ENCODE assay signal across 8 cellular contexts in the genomic region with DNA sequence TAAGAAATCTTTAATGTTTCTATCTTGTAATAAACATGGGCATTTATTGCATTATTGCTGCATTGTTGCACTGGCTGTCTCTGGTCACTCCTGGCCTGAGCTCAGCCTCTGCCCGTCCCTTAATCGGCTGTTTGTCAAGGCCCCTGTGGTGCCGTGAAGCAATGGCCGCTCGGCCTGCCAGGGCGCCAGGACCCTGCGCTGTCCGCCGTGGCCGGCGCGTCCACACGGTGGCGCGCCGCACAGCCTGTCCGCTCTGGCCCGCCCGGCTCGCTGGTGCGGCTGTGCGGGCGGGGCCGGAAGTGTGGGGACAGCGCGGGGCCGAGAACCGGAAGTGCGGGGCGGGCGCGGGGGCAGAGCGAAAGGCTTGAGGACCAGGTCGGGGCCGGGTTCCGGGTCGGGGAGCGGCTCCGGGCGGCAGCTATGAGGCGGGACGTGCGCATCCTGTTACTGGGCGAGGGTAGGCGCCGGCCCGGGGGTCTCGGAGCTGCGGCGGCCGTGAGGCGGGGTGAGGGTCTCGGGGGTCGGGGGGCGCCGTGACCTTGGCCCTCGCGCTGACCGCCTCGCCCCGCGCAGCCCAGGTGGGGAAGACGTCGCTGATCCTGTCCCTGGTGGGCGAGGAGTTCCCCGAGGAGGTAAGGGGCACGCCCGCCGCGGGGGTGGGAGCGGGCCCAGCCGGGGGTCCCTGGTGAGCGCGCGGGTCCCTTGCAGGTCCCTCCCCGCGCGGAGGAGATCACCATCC. TPM values are rescaled to one million over a fixed set of nuclear protein-coding genes. Genes with fewer than 3 reads are reported as not detected.
A peak's percentile ranks its signal among the peaks of the same experiment; 100 is the strongest.
DNase-seq lines count a peak whose midpoint lies in the region; ATAC-seq, FAIRE-seq and TF ChIP-seq lines count a peak whose summit lies in the region.

Gene RHOT2 (plus strand): TSS at position 353 of the 739 bp plus-strand sequence. CDS start 68 bp downstream, at position 421.

- H3K9me3 ChIP-seq in A549: no peaks in the 10 kb centered on the region
- no peaks in the 10 kb centered on the region for H3K9me3 ChIP-seq in WERI-Rb-1 (ENCODE audit: severe bottlenecking)
- H3K9me3 ChIP-seq in breast epithelium: no peaks in the 10 kb centered on the region
- no peaks in the 10 kb centered on the region for H3K9me3 ChIP-seq in small intestine (ENCODE audit: control insufficient read depth, low read depth)

- peaks cover 57% of the 10 kb centered on the region for H3K36me3 ChIP-seq in WERI-Rb-1
- peaks cover 10% of the 10 kb centered on the region for H3K36me3 ChIP-seq in breast epithelium
- peaks cover 15 to 19% of the 10 kb centered on the region in 2 donors for H3K36me3 ChIP-seq in small intestine (ENCODE audit: control insufficient read depth in 2 of 2, insufficient read depth in 2 of 2, low read length in 2 of 2)

- intact Hi-C loops in breast epithelium (cut with DNase I; ENCODE audit: low total_unique reads): loop anchor here (1.0 kb wide), 1 partner anchor 22 kb away; the partner anchor contains the start of gene WDR24

- CTCF ChIA-PET in A549 (lab: Yijun Ruan, JAX): interaction anchor here (0.6 to 13.5 kb wide), 22 partner anchors 8 to 943 kb away, joined by 3 to 105 read pairs (median 5); partner anchors contain the start of genes METTL26, RHBDL1, STUB1 and WDR24

- TF ChIP-seq EP300 in A549 (IDR thresholded peaks at IDR 0.05): no peak

- DNase-seq in A549 (ENCODE audit: low read depth in 1 of 2, low spot score in 1 of 2): peak; percentile 63 to 93
- DNase-seq in NCI-H2196 treated with DMSO at 0.1 percent for 48 hours (lab: John Stamatoyannopoulos, UW; ENCODE audit: unreplicated experiment): peak; percentile 81
- peak; percentile 94 for DNase-seq in WERI-Rb-1
- DNase-seq in breast epithelium (ENCODE audit: low spot score in 2 of 2): peak; percentile 91 to 93
- DNase-seq in iPS-NIHi11 (ENCODE audit: low spot score): peak; percentile 92
- peak; percentile 92 for DNase-seq in small intestine

- H3K27me3 ChIP-seq in WERI-Rb-1 (ENCODE audit: insufficient read depth, low read depth, severe bottlenecking): no peaks in the 10 kb centered on the region
- no peaks in the 10 kb centered on the region for H3K27me3 ChIP-seq in breast epithelium
- H3K27me3 ChIP-seq in small intestine (ENCODE audit: control insufficient read depth in 2 of 2, insufficient read depth in 2 of 2, low read length in 2 of 2): no peaks in the 10 kb centered on the region

- peak within 1 kb of the TSS; percentile 97 for H3K4me2 ChIP-seq in A549

- POLR2A ChIA-PET in A549 (lab: Yijun Ruan, JAX): no interaction called here

- peaks cover 11% of the 10 kb centered on the region for H3K4me1 ChIP-seq in A549
- peaks cover 0 to 5% of the 10 kb centered on the region in 2 donors for H3K4me1 ChIP-seq in breast epithelium
- H3K4me1 ChIP-seq in small intestine (ENCODE audit: control insufficient read depth in 2 of 2, insufficient read depth in 1 of 2, low read depth in 1 of 2, low read length in 1 of 2): no peaks in the 10 kb centered on the region

- TF ChIP-seq RAD21 in A549 (conservative IDR thresholded peaks at IDR 0.05 in 1 of 2, IDR thresholded peaks at IDR 0.05 in 1 of 2): peak in 1 of 2 experiments; percentile 51; a peak in 4 of 5 replicates

- peak within 1 kb of the TSS; percentile 98 for H3K4me3 ChIP-seq in A549
- H3K4me3 ChIP-seq in WERI-Rb-1 (ENCODE audit: low read depth, low read length): peak within 1 kb of the TSS; percentile 84
- H3K4me3 ChIP-seq in breast epithelium: peak within 1 kb of the TSS; percentile 90 to 97 (median 93)
- peak within 1 kb of the TSS; percentile 94 to 95 for H3K4me3 ChIP-seq in small intestine (ENCODE audit: low read depth in 1 of 2, low read length in 2 of 2)

- 4% methylated on average over 14 of the region's 78 CpGs for WGBS in A549 (ENCODE audit: missing lambda C conversion rate)
- WGBS in small intestine, 3 donors: 0 to 1% (median 0%) methylated on average over 53 to 78 of the region's 78 CpGs

- TF ChIP-seq POLR2A in A549 (IDR thresholded peaks at IDR 0.05; ENCODE audit: low read length) (peak; percentile 73), breast epithelium (IDR thresholded peaks at IDR 0.05) (peak; percentile 57)

- H3K27ac ChIP-seq in A549: peak within 1 kb of the TSS; percentile 90 to 93
- peak within 1 kb of the TSS; percentile 88 for H3K27ac ChIP-seq in WERI-Rb-1
- peak within 1 kb of the TSS; percentile 87 for H3K27ac ChIP-seq in breast epithelium
- H3K27ac ChIP-seq in small intestine (ENCODE audit: low read depth in 1 of 2, low read length in 1 of 2): peak within 1 kb of the TSS; percentile 61 to 71

- no peak for FAIRE-seq in A549 (lab: Jason Lieb, UNC)
- no peak for FAIRE-seq in small intestine (lab: Jason Lieb, UNC)

- ATAC-seq in A549: peak; percentile 81 to 94
- ATAC-seq in GM18861 (IDR thresholded peaks at IDR 0.05; ENCODE audit: unreplicated experiment): peak; percentile 67
- ATAC-seq in HG03108 (IDR thresholded peaks at IDR 0.05; ENCODE audit: unreplicated experiment): peak; percentile 76

- TF ChIP-seq CTCF in A549 (IDR thresholded peaks at IDR 0.05) (peak; percentile 86), WERI-Rb-1 (IDR thresholded peaks at IDR 0.05; ENCODE audit: low read depth, low read length) (peak; percentile 86), breast epithelium (IDR thresholded peaks at IDR 0.05) (peak; percentile 57 to 93 (median 58))

TF ChIP-seq in A549, 52 proteins besides CTCF, POLR2A, EP300 and RAD21 (continues in another document):
- TF ChIP-seq FOSB (CRISPR knock-in tag; IDR thresholded peaks at IDR 0.05): no peak
- peak; percentile 73; the same call in 1 of the 2 replicates for TF ChIP-seq PHF8 (IDR thresholded peaks at IDR 0.05; ENCODE audit: borderline replicate concordance, low read depth)
- TF ChIP-seq PBX3 (IDR thresholded peaks at IDR 0.05): peak; percentile 42; the same call in 1 of the 2 replicates
- no peak for TF ChIP-seq HDAC2 (IDR thresholded peaks at IDR 0.05)
- TF ChIP-seq ZSCAN20 (CRISPR knock-in tag; IDR thresholded peaks at IDR 0.05): no peak
- no peak for TF ChIP-seq CHD4 (IDR thresholded peaks at IDR 0.05; ENCODE audit: borderline replicate concordance)
- TF ChIP-seq HOXB5 (CRISPR knock-in tag; IDR thresholded peaks at IDR 0.05): no peak
- TF ChIP-seq CHD2 (IDR thresholded peaks at IDR 0.05; ENCODE audit: low read length, partially characterized antibody): no peak
- peak; percentile 57 to 93 for TF ChIP-seq JUN (IDR thresholded peaks at IDR 0.05)
- no peak for TF ChIP-seq TP53 (CRISPR knock-in tag; IDR thresholded peaks at IDR 0.05)
- TF ChIP-seq GATA3 (IDR thresholded peaks at IDR 0.05; ENCODE audit: borderline replicate concordance): no peak
- no peak for TF ChIP-seq CEBPB (IDR thresholded peaks at IDR 0.05)
- TF ChIP-seq E2F6 (IDR thresholded peaks at IDR 0.05; ENCODE audit: borderline replicate concordance, low read depth): peak; percentile 83
- peak; percentile 58 for TF ChIP-seq MYC (IDR thresholded peaks at IDR 0.05; ENCODE audit: borderline replicate concordance, low read length)
- TF ChIP-seq JUNB (IDR thresholded peaks at IDR 0.05): no peak
- no peak for TF ChIP-seq EHF (CRISPR knock-in tag; IDR thresholded peaks at IDR 0.05)
- no peak for TF ChIP-seq ZFP36 (IDR thresholded peaks at IDR 0.05; ENCODE audit: borderline replicate concordance, partially characterized antibody)
- TF ChIP-seq MAZ (IDR thresholded peaks at IDR 0.05; ENCODE audit: borderline replicate concordance, low read depth, low read length): peak; percentile 98
- TF ChIP-seq TFCP2L1 (CRISPR knock-in tag; IDR thresholded peaks at IDR 0.05): no peak
- TF ChIP-seq KDM5A (IDR thresholded peaks at IDR 0.05): no peak; the same call in 1 of the 2 replicates
- no peak for TF ChIP-seq ZC3H11A (IDR thresholded peaks at IDR 0.05)
- TF ChIP-seq, protein P1, sequence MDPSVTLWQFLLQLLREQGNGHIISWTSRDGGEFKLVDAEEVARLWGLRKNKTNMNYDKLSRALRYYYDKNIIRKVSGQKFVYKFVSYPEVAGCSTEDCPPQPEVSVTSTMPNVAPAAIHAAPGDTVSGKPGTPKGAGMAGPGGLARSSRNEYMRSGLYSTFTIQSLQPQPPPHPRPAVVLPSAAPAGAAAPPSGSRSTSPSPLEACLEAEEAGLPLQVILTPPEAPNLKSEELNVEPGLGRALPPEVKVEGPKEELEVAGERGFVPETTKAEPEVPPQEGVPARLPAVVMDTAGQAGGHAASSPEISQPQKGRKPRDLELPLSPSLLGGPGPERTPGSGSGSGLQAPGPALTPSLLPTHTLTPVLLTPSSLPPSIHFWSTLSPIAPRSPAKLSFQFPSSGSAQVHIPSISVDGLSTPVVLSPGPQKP (IDR thresholded peaks at IDR 0.05; ENCODE audit: low read depth, low read length): 0 out of 2 replicates have a peak, but pooled peaks have one; percentile 34
- TF ChIP-seq RARB (CRISPR knock-in tag; IDR thresholded peaks at IDR 0.05): no peak
- no peak for TF ChIP-seq SREBF2 (IDR thresholded peaks at IDR 0.05)
- TF ChIP-seq BHLHE40 (IDR thresholded peaks at IDR 0.05; ENCODE audit: low read depth, low read length): no peak
- no peak; the same call in 1 of the 2 replicates for TF ChIP-seq RFX5 (IDR thresholded peaks at IDR 0.05)
- TF ChIP-seq SMC3 (IDR thresholded peaks at IDR 0.05): peak; percentile 78

RNA-seq across cellular contexts. Expression of gene RHOT2, which starts in this region (rescaled TPM):
- polyA plus RNA-seq in A549 (2011; rRNA removed): 33.9 and 38.0 TPM in 2 replicates
- 125 and 162 TPM in 2 replicates for polyA plus RNA-seq in A549 (2012; cell fraction: cytosol; rRNA removed)
- polyA plus RNA-seq in A549 (2012; cell fraction: nucleus; rRNA removed): 953 and 1,278 TPM in 2 replicates
- 74.0 to 83.5 TPM (median 83.1 TPM) in 3 replicates for polyA plus RNA-seq in A549 (2017; fragmentation: RNase III; extraction: RNeasy Plus Mini Kit Qiagen cat#74134 plus additional on column Dnase treatment)
- polyA minus RNA-seq in A549 (2011; rRNA and poly(A)+ RNA removed): 26.4 and 38.1 TPM in 2 replicates
- 10 to 100 TPM; 39.4 to 90.8 (median 66.9) TPM for total RNA-seq in breast epithelium
- 100 to 1,000 TPM; 112 to 207 (median 206) TPM for polyA plus RNA-seq in small intestine

Comparison
In these comparisons a context has a peak if more than half of its experiments do, and no peak if none do; other contexts are left out.
1. Peak in every context shown above with its lines: DNase-seq, ATAC-seq, H3K4me3 ChIP-seq and H3K27ac ChIP-seq.